2 cellular contexts compared by ENCODE assay signal in genomic region chr2:85799215-85799956, GRCh38.
TF ChIP-seq lines count a peak whose summit lies in the region.

No MANE protein-coding gene starts in this region.

TF ChIP-seq in HEK293, 187 proteins besides CTCF, POLR2A, EP300 and RAD21:
- TF ChIP-seq ZNF341 (tag by site-specific recombination; IDR thresholded peaks at IDR 0.05; ENCODE audit: low read depth), result no peak
- TF ChIP-seq PRDM1 (tag by site-specific recombination; IDR thresholded peaks at IDR 0.05), result no peak
- TF ChIP-seq ZNF354C (tag by site-specific recombination; IDR thresholded peaks at IDR 0.05; ENCODE audit: borderline replicate concordance, low read depth), result no peak
- no peak for TF ChIP-seq ZNF664 (tag by site-specific recombination; IDR thresholded peaks at IDR 0.05)
- no peak for TF ChIP-seq GLIS2 (tag by site-specific recombination; IDR thresholded peaks at IDR 0.05)
- no peak for TF ChIP-seq HOXC10 (CRISPR knock-in tag; IDR thresholded peaks at IDR 0.05)
- peak; percentile 29; the same call in 1 of the 2 replicates for TF ChIP-seq SCRT2 (tag by site-specific recombination; IDR thresholded peaks at IDR 0.05)

TF ChIP-seq in HepG2, 621 proteins besides CTCF, POLR2A, EP300 and RAD21 (continues in another document):
- TF ChIP-seq ZNF343 (CRISPR knock-in tag; IDR thresholded peaks at IDR 0.05) (no peak), ZNF788 (CRISPR knock-in tag; IDR thresholded peaks at IDR 0.05; ENCODE audit: borderline replicate concordance) (no peak), PATZ1 (CRISPR knock-in tag; IDR thresholded peaks at IDR 0.05) (0 out of 2 replicates have a peak, but pooled peaks have one; percentile 10), ZNF160 (CRISPR knock-in tag; IDR thresholded peaks at IDR 0.05) (no peak), ERF (CRISPR knock-in tag; IDR thresholded peaks at IDR 0.05) (no peak), MED1 (CRISPR knock-in tag; IDR thresholded peaks at IDR 0.05) (0 out of 2 replicates have a peak, but pooled peaks have one; percentile 30), ZNF563 (CRISPR knock-in tag; IDR thresholded peaks at IDR 0.05) (no peak), GTF3A (CRISPR knock-in tag; conservative IDR thresholded peaks at IDR 0.05) (no peak), ZNF333 (CRISPR knock-in tag; IDR thresholded peaks at IDR 0.05; ENCODE audit: borderline replicate concordance) (no peak), ZNF784 (CRISPR knock-in tag; IDR thresholded peaks at IDR 0.05; ENCODE audit: borderline replicate concordance) (no peak), ARNT (IDR thresholded peaks at IDR 0.05) (no peak), ZFP41 (CRISPR knock-in tag; IDR thresholded peaks at IDR 0.05; ENCODE audit: borderline replicate concordance) (no peak), HNF4G (IDR thresholded peaks at IDR 0.05; ENCODE audit: borderline replicate concordance, low read depth, low read length) (peak; percentile 79), HNF4G (CRISPR knock-in tag; IDR thresholded peaks at IDR 0.05; ENCODE audit: borderline replicate concordance, low read depth) (peak; percentile 80), TARDBP (CRISPR knock-in tag; IDR thresholded peaks at IDR 0.05) (no peak), E2F2 (CRISPR knock-in tag; IDR thresholded peaks at IDR 0.05; ENCODE audit: borderline replicate concordance) (no peak), ARID4A (CRISPR knock-in tag; IDR thresholded peaks at IDR 0.05; ENCODE audit: borderline replicate concordance) (no peak), SMARCE1 (IDR thresholded peaks at IDR 0.05; ENCODE audit: borderline replicate concordance) (no peak), RXRB (CRISPR knock-in tag; IDR thresholded peaks at IDR 0.05; ENCODE audit: borderline replicate concordance) (peak; percentile 72), SNRNP70 (IDR thresholded peaks at IDR 0.05; ENCODE audit: low read depth, low read length) (no peak), SNAPC2 (CRISPR knock-in tag; IDR thresholded peaks at IDR 0.05) (no peak), THAP9 (CRISPR knock-in tag; IDR thresholded peaks at IDR 0.05; ENCODE audit: borderline replicate concordance) (no peak), ARID3A (IDR thresholded peaks at IDR 0.05; ENCODE audit: low read depth, low read length) (0 out of 2 replicates have a peak, but pooled peaks have one; percentile 12), ZNF770 (CRISPR knock-in tag; IDR thresholded peaks at IDR 0.05) (no peak), ZNF75D (CRISPR knock-in tag; IDR thresholded peaks at IDR 0.05; ENCODE audit: borderline replicate concordance) (no peak), NFE2L2 (IDR thresholded peaks at IDR 0.05; ENCODE audit: low read length) (no peak), MAX (IDR thresholded peaks at IDR 0.05) (peak; percentile 55; the same call in 1 of the 2 replicates), NR2F6 (IDR thresholded peaks at IDR 0.05) (no peak), NR2F6 (CRISPR knock-in tag; IDR thresholded peaks at IDR 0.05) (peak; percentile 28; the same call in 1 of the 2 replicates), ZBTB46 (CRISPR knock-in tag; IDR thresholded peaks at IDR 0.05; ENCODE audit: borderline replicate concordance) (no peak), DR1 (CRISPR knock-in tag; IDR thresholded peaks at IDR 0.05) (no peak), SUZ12 (IDR thresholded peaks at IDR 0.05; ENCODE audit: low read depth, low read length) (no peak), MXI1 (IDR thresholded peaks at IDR 0.05; ENCODE audit: borderline replicate concordance, low read depth, low read length) (no peak; the same call in 2 of the 3 replicates), ZNF704 (CRISPR knock-in tag; IDR thresholded peaks at IDR 0.05; ENCODE audit: borderline replicate concordance) (no peak), ZNF576 (CRISPR knock-in tag; IDR thresholded peaks at IDR 0.05) (no peak), ZNF317 (CRISPR knock-in tag; IDR thresholded peaks at IDR 0.05) (no peak), TOPORS (CRISPR knock-in tag; IDR thresholded peaks at IDR 0.05) (no peak), BCL6 (CRISPR knock-in tag; IDR thresholded peaks at IDR 0.05) (0 out of 2 replicates have a peak, but pooled peaks have one; percentile 4), ZNF256 (CRISPR knock-in tag; conservative IDR thresholded peaks at IDR 0.05) (no peak), ZBTB20 (CRISPR knock-in tag; IDR thresholded peaks at IDR 0.05; ENCODE audit: borderline replicate concordance, low read depth) (no peak), EZH2 (conservative IDR thresholded peaks at IDR 0.05; ENCODE audit: low read depth, low read length) (no peak), JARID2 (CRISPR knock-in tag; IDR thresholded peaks at IDR 0.05; ENCODE audit: insufficient replicate concordance) (no peak), ZNF777 (CRISPR knock-in tag; IDR thresholded peaks at IDR 0.05) (no peak)
